Comparison of ENCODE assay signal across 10 cellular contexts in the genomic region with DNA sequence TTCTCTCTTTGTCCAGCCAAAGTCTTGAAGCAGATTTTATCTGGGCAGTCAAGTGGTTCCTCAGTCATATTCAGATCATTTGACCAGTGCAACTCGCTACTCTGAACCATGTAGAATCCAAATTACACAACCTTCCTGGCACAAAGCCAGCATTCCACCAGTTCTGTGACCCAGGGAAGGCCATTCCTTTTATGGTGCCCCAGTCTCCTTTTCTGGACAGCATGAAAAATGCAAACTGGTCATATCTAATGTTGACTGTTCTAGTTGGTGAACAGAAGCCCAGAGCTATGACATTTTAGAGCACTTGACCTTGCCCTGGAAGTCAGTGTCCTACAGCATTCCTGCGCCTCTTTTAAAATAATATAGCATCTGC.
DNase-seq lines count a peak whose midpoint lies in the region; TF ChIP-seq lines count a peak whose summit lies in the region.
"Had no signal": no experiment of that assay in that cellular context is flagged by ENCODE, and none has a peak within 500 bp of the region (broad histone marks: within the 10 kb centered on the region; RNA-seq: fewer than 3 reads in every experiment).

No MANE protein-coding gene starts in this region.

- H3K9me2 ChIP-seq in hepatocyte (replicated peaks; ENCODE audit: insufficient read depth) = no peaks in the 10 kb centered on the region

- H3K9me3 ChIP-seq in hepatocyte (ENCODE audit: low read depth) = no peaks in the 10 kb centered on the region
- H3K9me3 ChIP-seq in stomach = no peaks in the 10 kb centered on the region

- H3K27ac Mint-ChIP-seq in brain = peak overlapping the region in 3 of 5 experiments; percentile 15 to 59 (median 57)
- H3K27ac Mint-ChIP-seq in activated naive CD8-positive, alpha-beta T cell treated with anti-CD3 and anti-CD28 coated beads for 36 hours = no peak overlapping the region

- H3K79me2 ChIP-seq in hepatocyte = no peaks in the 10 kb centered on the region

- no peak overlapping the region for H2AFZ ChIP-seq in hepatocyte

- H3K9me3 Mint-ChIP-seq in brain = peaks cover 0 to 12% (median 0%) of the 10 kb centered on the region in 5 experiments
- H3K9me3 Mint-ChIP-seq in activated naive CD8-positive, alpha-beta T cell treated with anti-CD3 and anti-CD28 coated beads for 36 hours = no peaks in the 10 kb centered on the region

- H3K4me1 ChIP-seq in hepatocyte (ENCODE audit: insufficient read depth) (no peaks in the 10 kb centered on the region), stomach (peaks cover 0 to 11% (median 0%) of the 10 kb centered on the region in 4 donors)

- intact Hi-C loops in stomach (cut with DNase I; ENCODE audit: low total_unique reads) = no loop called here

- H3K27ac ChIP-seq in hepatocyte = peak overlapping the region; percentile 8
- peak overlapping the region in 4 of 5 donors; percentile 32 to 71 (median 54) for H3K27ac ChIP-seq in stomach

- no peak overlapping the region for H3K4me3 ChIP-seq in hepatocyte
- no peak overlapping the region for H3K4me3 ChIP-seq in stomach

- H3K4me3 Mint-ChIP-seq in brain = no peak overlapping the region
- H3K4me3 Mint-ChIP-seq in activated naive CD8-positive, alpha-beta T cell treated with anti-CD3 and anti-CD28 coated beads for 36 hours = no peak overlapping the region

- no peak for TF ChIP-seq CTCF in brain (conservative IDR thresholded peaks at IDR 0.05)
- no peak for TF ChIP-seq CTCF in hepatocyte (IDR thresholded peaks at IDR 0.05; ENCODE audit: poor library complexity)
- no peak for TF ChIP-seq CTCF in stomach (IDR thresholded peaks at IDR 0.05)

- H3K36me3 ChIP-seq in hepatocyte (replicated peaks; ENCODE audit: insufficient read depth, low read depth) (no peaks in the 10 kb centered on the region), stomach (no peaks in the 10 kb centered on the region)

- H3K36me3 Mint-ChIP-seq in brain = no peaks in the 10 kb centered on the region
- H3K36me3 Mint-ChIP-seq in activated naive CD8-positive, alpha-beta T cell treated with anti-CD3 and anti-CD28 coated beads for 36 hours = no peaks in the 10 kb centered on the region

- H4K20me1 ChIP-seq in hepatocyte (ENCODE audit: insufficient read depth, poor library complexity, severe bottlenecking) = no peaks in the 10 kb centered on the region

- no peaks in the 10 kb centered on the region for H3K27me3 ChIP-seq in hepatocyte
- H3K27me3 ChIP-seq in stomach = no peaks in the 10 kb centered on the region

- DNase-seq in HCEC 1CT (peak; percentile 63), hepatocyte (ENCODE audit: low spot score) (peak; percentile 76), stomach (peak; percentile 43), OCI-M1 (lab: John Stamatoyannopoulos, UW) (no peak), SHP77 treated with DMSO at 0.1 percent for 48 hours (lab: John Stamatoyannopoulos, UW) (no peak), COLO829 (ENCODE audit: low spot score) (no peak)
- no peak for DNase-seq in activated naive CD8-positive, alpha-beta T cell treated with anti-CD3 and anti-CD28 coated beads for 36 hours
- DNase-seq: activated CD4-positive, alpha-beta T cell treated with anti-CD3 and anti-CD28 coated beads for 4 hours; central memory CD4-positive, alpha-beta T cell had no signal

- 58% methylated on average over 2 of the region's 2 CpGs for WGBS in hepatocyte (ENCODE audit: low lambda C conversion rate, missing lambda C conversion rate)
- 30 to 47% (median 42%) methylated on average over 2 of the region's 2 CpGs for WGBS in stomach, 5 donors

- peak; percentile 53 for TF ChIP-seq EP300 in stomach (IDR thresholded peaks at IDR 0.05)

- no peak overlapping the region for H3K4me2 ChIP-seq in hepatocyte

- H3K27me3 Mint-ChIP-seq in brain = no peaks in the 10 kb centered on the region
- H3K27me3 Mint-ChIP-seq in activated naive CD8-positive, alpha-beta T cell treated with anti-CD3 and anti-CD28 coated beads for 36 hours = no peaks in the 10 kb centered on the region

- H3K4me1 Mint-ChIP-seq in brain = peaks cover 36% of the 10 kb centered on the region
- H3K4me1 Mint-ChIP-seq in activated naive CD8-positive, alpha-beta T cell treated with anti-CD3 and anti-CD28 coated beads for 36 hours = no peaks in the 10 kb centered on the region

- no peak for TF ChIP-seq POLR2A in stomach (IDR thresholded peaks at IDR 0.05)

Comparison
In these comparisons a context has a peak if more than half of its experiments do, and no peak if none do; other contexts are left out.
1. DNase-seq: peak in HCEC 1CT (single experiment), hepatocyte (single experiment) and stomach (single experiment); none in OCI-M1 (single experiment), SHP77 treated with DMSO at 0.1 percent for 48 hours (single experiment), COLO829 (single experiment) and activated naive CD8-positive, alpha-beta T cell treated with anti-CD3 and anti-CD28 coated beads for 36 hours (single experiment).